ENCODE assay signal across 10 cellular contexts in genomic region chr6:35046862-35047261, GRCh38.
DNase-seq lines count a peak whose midpoint lies in the region; ATAC-seq, FAIRE-seq and TF ChIP-seq lines count a peak whose summit lies in the region.
"Had no signal": no experiment of that assay in that cellular context is flagged by ENCODE, and none has a peak within 500 bp of the region (broad histone marks: within the 10 kb centered on the region; RNA-seq: fewer than 3 reads in every experiment).

No MANE protein-coding gene starts in this region.

- no peaks in the 10 kb centered on the region for H3K27me3 ChIP-seq in HUES6 (ENCODE audit: control insufficient read depth, insufficient read depth, low read length)
- H3K27me3 ChIP-seq in right atrium auricular region, result no peaks in the 10 kb centered on the region
- H3K27me3 ChIP-seq in small intestine (ENCODE audit: control insufficient read depth in 2 of 2, insufficient read depth in 2 of 2, low read length in 2 of 2), result no peaks in the 10 kb centered on the region
- H3K27me3 ChIP-seq in brain microvascular endothelial cell (replicated peaks), result no peaks in the 10 kb centered on the region

- H3K27me3 Mint-ChIP-seq in activated T-helper 17 cell treated with anti-CD3 and anti-CD28 coated beads, Interleukin-2, amount 50 U/mL, for 72 hours, result no peaks in the 10 kb centered on the region
- no peaks in the 10 kb centered on the region for H3K27me3 Mint-ChIP-seq in activated T-cell treated with anti-CD3 and anti-CD28 coated beads, Interleukin-2, amount 50 U/mL, for 24 hours

- TF ChIP-seq CTCF in right atrium auricular region (IDR thresholded peaks at IDR 0.05) (no peak), brain microvascular endothelial cell (IDR thresholded peaks at IDR 0.05; ENCODE audit: low read depth, low read length, missing control alignments) (no peak)

- H3K9ac ChIP-seq in HUES6 (ENCODE audit: low read length), result no peak overlapping the region

- H3K36me3 ChIP-seq in HUES6 (ENCODE audit: control insufficient read depth, insufficient read depth, low read length) (peaks cover 7% of the 10 kb centered on the region), right atrium auricular region (peaks cover 5% of the 10 kb centered on the region), small intestine (ENCODE audit: control insufficient read depth in 2 of 2, insufficient read depth in 2 of 2, low read length in 2 of 2) (peaks cover 0 to 2% of the 10 kb centered on the region in 2 donors), brain microvascular endothelial cell (replicated peaks) (no peaks in the 10 kb centered on the region)

- H3K36me3 Mint-ChIP-seq in activated T-helper 17 cell treated with anti-CD3 and anti-CD28 coated beads, Interleukin-2, amount 50 U/mL, for 72 hours (ENCODE audit: low read depth), result no peaks in the 10 kb centered on the region
- peaks cover 6% of the 10 kb centered on the region for H3K36me3 Mint-ChIP-seq in activated T-cell treated with anti-CD3 and anti-CD28 coated beads, Interleukin-2, amount 50 U/mL, for 24 hours (ENCODE audit: low read depth)

- WGBS in small intestine, 3 donors, result 14 to 56% (median 34%) methylated on average over 1 of the region's 1 CpG

- H3K9me3 Mint-ChIP-seq in activated T-helper 17 cell treated with anti-CD3 and anti-CD28 coated beads, Interleukin-2, amount 50 U/mL, for 72 hours, result no peaks in the 10 kb centered on the region
- H3K9me3 Mint-ChIP-seq in activated T-cell treated with anti-CD3 and anti-CD28 coated beads, Interleukin-2, amount 50 U/mL, for 24 hours, result no peaks in the 10 kb centered on the region

- H3K4me3 ChIP-seq in HUES6 (ENCODE audit: low read depth, low read length) (no peak overlapping the region), right atrium auricular region (no peak overlapping the region), small intestine (ENCODE audit: low read depth in 1 of 2, low read length in 2 of 2) (no peak overlapping the region), brain microvascular endothelial cell (ENCODE audit: low read depth, low read length) (no peak overlapping the region)

- peak overlapping the region; percentile 75 for H3K27ac ChIP-seq in HUES6 (ENCODE audit: low read depth, low read length)
- H3K27ac ChIP-seq in right atrium auricular region, result peak overlapping the region; percentile 69 to 85
- H3K27ac ChIP-seq in small intestine (ENCODE audit: low read depth in 1 of 2, low read length in 1 of 2), result peak overlapping the region; percentile 21 to 85
- H3K27ac ChIP-seq in brain microvascular endothelial cell, result no peak overlapping the region

- no peak for ATAC-seq in activated T-helper 17 cell treated with anti-CD3 and anti-CD28 coated beads, Interleukin-2, amount 50 U/mL, for 72 hours (replicated peaks)

- H3K9me3 ChIP-seq in HUES6 (ENCODE audit: control insufficient read depth, insufficient read depth, low read depth, low read length) (no peaks in the 10 kb centered on the region), right atrium auricular region (no peaks in the 10 kb centered on the region), small intestine (ENCODE audit: control insufficient read depth, low read depth) (no peaks in the 10 kb centered on the region)

- H3K4me3 Mint-ChIP-seq in activated T-helper 17 cell treated with anti-CD3 and anti-CD28 coated beads, Interleukin-2, amount 50 U/mL, for 72 hours, result no peak overlapping the region
- H3K4me3 Mint-ChIP-seq in activated T-cell treated with anti-CD3 and anti-CD28 coated beads, Interleukin-2, amount 50 U/mL, for 24 hours, result no peak overlapping the region

- DNase-seq in right atrium auricular region (ENCODE audit: low spot score), result no peak
- DNase-seq in small intestine, result peak; percentile 72
- DNase-seq in activated T-cell treated with anti-CD3 and anti-CD28 coated beads, Interleukin-2, amount 50 U/mL, for 24 hours, result no peak
- DNase-seq in GOT3 (lab: John Stamatoyannopoulos, UW), result no peak
- DNase-seq in brain microvascular endothelial cell, result no peak
- no peak for DNase-seq in activated T-cell treated with anti-CD3 and anti-CD28 coated beads for 4 hours
- DNase-seq: activated CD8-positive, alpha-beta memory T cell treated with anti-CD3 and anti-CD28 coated beads, Interleukin-2, amount 50 U/mL, for 48 hours; left cardiac atrium had no signal

- H3K27ac Mint-ChIP-seq in activated T-helper 17 cell treated with anti-CD3 and anti-CD28 coated beads, Interleukin-2, amount 50 U/mL, for 72 hours, result peak overlapping the region; percentile 33
- H3K27ac Mint-ChIP-seq in activated T-cell treated with anti-CD3 and anti-CD28 coated beads, Interleukin-2, amount 50 U/mL, for 24 hours, result no peak overlapping the region

- H3K4me1 ChIP-seq in HUES6 (ENCODE audit: control insufficient read depth, insufficient read depth, low read length) (peaks cover 77% of the 10 kb centered on the region), right atrium auricular region (peaks cover 0 to 100% of the 10 kb centered on the region in 2 donors), small intestine (ENCODE audit: control insufficient read depth in 2 of 2, insufficient read depth in 1 of 2, low read depth in 1 of 2, low read length in 1 of 2) (peaks cover 0 to 10% of the 10 kb centered on the region in 2 donors)

- in situ Hi-C loops in brain microvascular endothelial cell (cut with HindIII; ENCODE audit: low pct_ligation_motif_present, low sequenced_read_pairs), result no loop called here

- FAIRE-seq in small intestine (lab: Jason Lieb, UNC), result no peak

- H3K4me1 Mint-ChIP-seq in activated T-helper 17 cell treated with anti-CD3 and anti-CD28 coated beads, Interleukin-2, amount 50 U/mL, for 72 hours, result peaks cover 8% of the 10 kb centered on the region
- H3K4me1 Mint-ChIP-seq in activated T-cell treated with anti-CD3 and anti-CD28 coated beads, Interleukin-2, amount 50 U/mL, for 24 hours (ENCODE audit: low read depth), result peaks cover 17% of the 10 kb centered on the region
